40 cellular contexts compared by ENCODE assay signal in the genomic region with DNA sequence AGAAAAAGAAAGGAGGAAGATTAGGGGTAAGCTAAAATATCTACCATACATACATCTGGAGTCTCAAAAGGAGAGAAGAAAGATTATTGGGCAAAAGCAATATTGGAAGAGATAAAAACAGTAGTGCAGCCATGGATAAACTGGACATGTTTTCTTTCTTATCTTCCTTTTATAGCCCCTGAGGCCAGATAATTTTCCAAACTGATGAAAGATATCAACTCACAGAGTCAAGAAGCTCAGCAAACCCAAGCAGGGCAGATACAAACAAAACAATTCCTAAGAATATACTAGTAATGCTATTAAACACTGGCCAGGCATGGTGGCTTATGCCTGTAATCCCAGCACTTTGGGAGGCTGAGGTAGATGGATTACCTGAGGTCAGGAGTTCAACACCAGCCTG. TPM values are rescaled to one million over a fixed set of nuclear protein-coding genes. Genes with fewer than 3 reads are reported as not detected.
"Had no signal": no experiment of that assay in that cellular context is flagged by ENCODE, and none has a peak within 500 bp of the region (broad histone marks: within the 10 kb centered on the region; RNA-seq: fewer than 3 reads in every experiment).

No MANE protein-coding gene starts in this region.

- H3K4me1 ChIP-seq: adrenal gland, ascending aorta, body of pancreas, breast epithelium had no signal

- DNase-seq: activated effector memory CD4-positive, alpha-beta T cell treated with anti-CD3 and anti-CD28 coated beads, Interleukin-2, amount 50 U/mL, for 16 hours; activated effector memory CD4-positive, alpha-beta T cell treated with Interleukin-2 at 50 U/mL for 16 hours; activated gamma-delta T cell; activated gamma-delta T cell treated with Interleukin-2 at 50 U/mL for 16 hours; activated naive CD4-positive, alpha-beta T cell; activated naive CD4-positive, alpha-beta T cell treated with anti-CD3 and anti-CD28 coated beads for 36 hours; activated naive CD4-positive, alpha-beta T cell treated with anti-CD3 and anti-CD28 coated beads, Interleukin-2, amount 10 ng/mL, durations not matched to agents 7 days and 5 days; activated naive CD4-positive, alpha-beta T cell treated with anti-CD3 and anti-CD28 coated beads, Interleukin-2, amount 50 U/mL, for 16 hours; activated naive CD4-positive, alpha-beta T cell treated with Interleukin-2 at 50 U/mL for 16 hours; activated naive CD8-positive, alpha-beta T cell treated with anti-CD3 and anti-CD28 coated beads for 36 hours; activated naive CD8-positive, alpha-beta T cell treated with anti-CD3 and anti-CD28 coated beads, Interleukin-2, amount 10 ng/mL, durations not matched to agents 7 days and 5 days; activated naive CD8-positive, alpha-beta T cell treated with anti-CD3 and anti-CD28 coated beads, Interleukin-2, amount 50 U/mL, for 24 hours; activated T-cell treated with anti-CD3 and anti-CD28 coated beads, Interleukin-2, amount 50 U/mL, for 1 hour; activated T-cell treated with anti-CD3 and anti-CD28 coated beads, Interleukin-2, amount 50 U/mL, for 24 hours; activated T-cell treated with anti-CD3 and anti-CD28 coated beads, Interleukin-2, amount 50 U/mL, for 4 hours; activated T-cell treated with anti-CD3 and anti-CD28 coated beads, Interleukin-2, amount 50 U/mL, for 48 hours; activated T-cell treated with anti-CD3 and anti-CD28 coated beads, Interleukin-2, amount 50 U/mL, for 72 hours; adrenal gland; amniotic stem cell; amygdala; anterior cingulate cortex; aorta; body of pancreas; brain microvascular endothelial cell; caudate nucleus; central memory CD4-positive, alpha-beta T cell; cerebellar nuclear complex had no signal

- FAIRE-seq: astrocyte, bronchial epithelial cell had no signal

- ATAC-seq: activated naive CD4-positive, alpha-beta T cell treated with anti-CD3 and anti-CD28 coated beads, Interleukin-2, amount 50 U/mL, for 72 hours; activated naive CD8-positive, alpha-beta T cell treated with anti-CD3 and anti-CD28 coated beads, Interleukin-2, amount 50 U/mL, for 24 hours; activated T-cell treated with anti-CD3 and anti-CD28 coated beads, Interleukin-2, amount 50 U/mL, for 4 hours; activated T-cell treated with anti-CD3 and anti-CD28 coated beads, Interleukin-2, amount 50 U/mL, for 72 hours; activated T-helper 17 cell treated with anti-CD3 and anti-CD28 coated beads, Interleukin-2, amount 50 U/mL, for 72 hours; body of pancreas had no signal

- H3K4me1 Mint-ChIP-seq: activated naive CD4-positive, alpha-beta T cell treated with anti-CD3 and anti-CD28 coated beads, Interleukin-2, amount 50 U/mL, for 24 hours; activated naive CD8-positive, alpha-beta T cell treated with anti-CD3 and anti-CD28 coated beads for 36 hours; activated naive CD8-positive, alpha-beta T cell treated with anti-CD3 and anti-CD28 coated beads, Interleukin-2, amount 10 ng/mL, durations not matched to agents 7 days and 5 days; activated T-helper 17 cell treated with anti-CD3 and anti-CD28 coated beads, Interleukin-2, amount 50 U/mL, for 72 hours; brain; central memory CD8-positive, alpha-beta T cell had no signal

- H3K4me3 ChIP-seq: adrenal gland, ascending aorta, body of pancreas, breast epithelium, cardiac muscle cell had no signal

- H3K27me3 ChIP-seq: adrenal gland, ascending aorta, body of pancreas, brain microvascular endothelial cell, breast epithelium, cardiac muscle cell had no signal

- H3K9me3 ChIP-seq: adrenal gland, ascending aorta, body of pancreas, breast epithelium had no signal

- H3K36me3 ChIP-seq: adrenal gland, ascending aorta, brain microvascular endothelial cell, breast epithelium, cardiac muscle cell had no signal

- H3K27me3 Mint-ChIP-seq: activated naive CD4-positive, alpha-beta T cell treated with anti-CD3 and anti-CD28 coated beads, Interleukin-2, amount 50 U/mL, for 24 hours; activated naive CD8-positive, alpha-beta T cell; activated naive CD8-positive, alpha-beta T cell treated with anti-CD3 and anti-CD28 coated beads for 36 hours; activated naive CD8-positive, alpha-beta T cell treated with anti-CD3 and anti-CD28 coated beads, Interleukin-2, amount 50 U/mL, for 24 hours; activated T-cell treated with anti-CD3 and anti-CD28 coated beads, Interleukin-2, amount 50 U/mL, for 24 hours; activated T-helper 17 cell treated with anti-CD3 and anti-CD28 coated beads, Interleukin-2, amount 50 U/mL, for 72 hours; central memory CD8-positive, alpha-beta T cell had no signal

- H3K27ac ChIP-seq: adrenal gland, ascending aorta, body of pancreas, brain microvascular endothelial cell, breast epithelium, cardiac muscle cell had no signal

- H3K36me3 Mint-ChIP-seq: activated naive CD4-positive, alpha-beta T cell treated with anti-CD3 and anti-CD28 coated beads, Interleukin-2, amount 10 ng/mL, durations not matched to agents 7 days and 5 days; activated naive CD4-positive, alpha-beta T cell treated with anti-CD3 and anti-CD28 coated beads, Interleukin-2, amount 50 U/mL, for 24 hours; activated naive CD4-positive, alpha-beta T cell treated with anti-CD3 and anti-CD28 coated beads, Interleukin-2, amount 50 U/mL, for 72 hours; activated naive CD8-positive, alpha-beta T cell; activated naive CD8-positive, alpha-beta T cell treated with anti-CD3 and anti-CD28 coated beads for 36 hours; activated naive CD8-positive, alpha-beta T cell treated with anti-CD3 and anti-CD28 coated beads, Interleukin-2, amount 10 ng/mL, durations not matched to agents 7 days and 5 days; brain had no signal

- H3K4me3 Mint-ChIP-seq: activated naive CD4-positive, alpha-beta T cell treated with anti-CD3 and anti-CD28 coated beads for 36 hours; activated naive CD4-positive, alpha-beta T cell treated with anti-CD3 and anti-CD28 coated beads, Interleukin-2, amount 10 ng/mL, durations not matched to agents 7 days and 5 days; activated naive CD4-positive, alpha-beta T cell treated with anti-CD3 and anti-CD28 coated beads, Interleukin-2, amount 50 U/mL, for 24 hours; activated naive CD8-positive, alpha-beta T cell; activated naive CD8-positive, alpha-beta T cell treated with anti-CD3 and anti-CD28 coated beads for 36 hours; activated naive CD8-positive, alpha-beta T cell treated with anti-CD3 and anti-CD28 coated beads, Interleukin-2, amount 10 ng/mL, durations not matched to agents 7 days and 5 days; activated naive CD8-positive, alpha-beta T cell treated with anti-CD3 and anti-CD28 coated beads, Interleukin-2, amount 50 U/mL, for 24 hours; activated T-cell treated with anti-CD3 and anti-CD28 coated beads, Interleukin-2, amount 50 U/mL, for 24 hours; activated T-cell treated with anti-CD3 and anti-CD28 coated beads, Interleukin-2, amount 50 U/mL, for 4 hours; activated T-cell treated with anti-CD3 and anti-CD28 coated beads, Interleukin-2, amount 50 U/mL, for 72 hours; activated T-helper 1 cell treated with anti-CD3 and anti-CD28 coated beads, Interleukin-12 subunit alpha, Interleukin-12 subunit beta, Interleukin-2, Interleukin-4 antibody, amounts not matched to agents 30 ng/mL and 10 ng/mL and 1 ng/mL, durations not matched to agents 14 hours and 24 hours and 36 hours; activated T-helper 17 cell treated with anti-CD3 and anti-CD28 coated beads, Interleukin-2, amount 50 U/mL, for 72 hours; brain; central memory CD8-positive, alpha-beta T cell had no signal

- H3K27ac Mint-ChIP-seq: activated naive CD4-positive, alpha-beta T cell treated with anti-CD3 and anti-CD28 coated beads for 36 hours; activated naive CD4-positive, alpha-beta T cell treated with anti-CD3 and anti-CD28 coated beads, Interleukin-2, amount 10 ng/mL, durations not matched to agents 7 days and 5 days; activated naive CD4-positive, alpha-beta T cell treated with anti-CD3 and anti-CD28 coated beads, Interleukin-2, amount 50 U/mL, for 24 hours; activated naive CD4-positive, alpha-beta T cell treated with anti-CD3 and anti-CD28 coated beads, Interleukin-2, amount 50 U/mL, for 72 hours; activated naive CD8-positive, alpha-beta T cell; activated naive CD8-positive, alpha-beta T cell treated with anti-CD3 and anti-CD28 coated beads for 36 hours; activated naive CD8-positive, alpha-beta T cell treated with anti-CD3 and anti-CD28 coated beads, Interleukin-2, amount 10 ng/mL, durations not matched to agents 7 days and 5 days; activated naive CD8-positive, alpha-beta T cell treated with anti-CD3 and anti-CD28 coated beads, Interleukin-2, amount 50 U/mL, for 24 hours; activated T-cell treated with anti-CD3 and anti-CD28 coated beads, Interleukin-2, amount 50 U/mL, for 24 hours; activated T-cell treated with anti-CD3 and anti-CD28 coated beads, Interleukin-2, amount 50 U/mL, for 72 hours; activated T-helper 1 cell treated with anti-CD3 and anti-CD28 coated beads, Interleukin-12 subunit alpha, Interleukin-12 subunit beta, Interleukin-2, Interleukin-4 antibody, amounts not matched to agents 30 ng/mL and 10 ng/mL and 1 ng/mL, durations not matched to agents 14 hours and 24 hours and 36 hours; activated T-helper 17 cell treated with anti-CD3 and anti-CD28 coated beads, Interleukin-2, amount 50 U/mL, for 72 hours; activated T-helper 2 cell treated with anti-CD3 and anti-CD28 coated beads, Interferon-gamma antibody, Interleukin-2, Interleukin-4, amounts not matched to agents 10 μg/mL and 5 μg/mL and 100 μg/mL, durations not matched to agents 14 hours and 24 hours and 36 hours; brain had no signal

RNA-seq across cellular contexts. Expression of a gene that starts 21.1 kb away (rescaled TPM):
- total RNA-seq: activated naive CD4-positive, alpha-beta T cell treated with anti-CD3 and anti-CD28 coated beads for 36 hours; activated naive CD4-positive, alpha-beta T cell treated with anti-CD3 and anti-CD28 coated beads, Interleukin-2, amount 50 U/mL, for 72 hours; activated naive CD8-positive, alpha-beta T cell treated with anti-CD3 and anti-CD28 coated beads for 36 hours; activated naive CD8-positive, alpha-beta T cell treated with anti-CD3 and anti-CD28 coated beads, Interleukin-2, amount 10 ng/mL, durations not matched to agents 7 days and 5 days; activated T-cell treated with anti-CD3 and anti-CD28 coated beads, Interleukin-2, amount 50 U/mL, for 72 hours; activated T-helper 1 cell treated with anti-CD3 and anti-CD28 coated beads, Interleukin-12 subunit alpha, Interleukin-12 subunit beta, Interleukin-2, Interleukin-4 antibody, amounts not matched to agents 30 ng/mL and 10 ng/mL and 1 ng/mL, durations not matched to agents 14 hours and 24 hours and 36 hours; activated T-helper 17 cell treated with anti-CD3 and anti-CD28 coated beads, Interleukin-2, amount 50 U/mL, for 72 hours; activated T-helper 2 cell treated with anti-CD3 and anti-CD28 coated beads, Interferon-gamma antibody, Interleukin-2, Interleukin-4, amounts not matched to agents 10 μg/mL and 5 μg/mL and 100 μg/mL, durations not matched to agents 14 hours and 24 hours and 36 hours had no signal
